Comparison of ENCODE assay signal across 8 cellular contexts in genomic region chr5:142143878-142144277, GRCh38. TPM values are rescaled to one million over a fixed set of nuclear protein-coding genes. Genes with fewer than 3 reads are reported as not detected.
DNase-seq lines count a peak whose midpoint lies in the region; ATAC-seq, FAIRE-seq and TF ChIP-seq lines count a peak whose summit lies in the region.

No MANE protein-coding gene starts in this region.

- H3K4me1 ChIP-seq in DND-41 (ENCODE audit: insufficient read depth, low read length), result no peaks in the 10 kb centered on the region
- H3K4me1 ChIP-seq in ascending aorta, result peaks cover 0 to 3% of the 10 kb centered on the region in 2 donors
- no peaks in the 10 kb centered on the region for H3K4me1 ChIP-seq in upper lobe of right lung

- H3K27me3 ChIP-seq in DND-41 (ENCODE audit: insufficient read depth, low read length, poor library complexity) (no peaks in the 10 kb centered on the region), ascending aorta (no peaks in the 10 kb centered on the region), upper lobe of right lung (no peaks in the 10 kb centered on the region)

- peaks cover 72% of the 10 kb centered on the region for H3K36me3 ChIP-seq in DND-41 (ENCODE audit: insufficient read depth, low read length)
- H3K36me3 ChIP-seq in ascending aorta, result peaks cover 50 to 80% of the 10 kb centered on the region in 2 donors
- peaks cover 77% of the 10 kb centered on the region for H3K36me3 ChIP-seq in upper lobe of right lung

- DNase-seq in DND-41 (no peak), ascending aorta (ENCODE audit: low spot score in 2 of 2) (no peak), upper lobe of right lung (no peak), posterior cingulate gyrus (no peak)

- no peaks in the 10 kb centered on the region for H3K79me2 ChIP-seq in DND-41 (ENCODE audit: insufficient read depth, low read length)

- H3K4me3 ChIP-seq in DND-41 (ENCODE audit: low read depth in 1 of 2, low read length in 2 of 2), result no peak overlapping the region
- H3K4me3 ChIP-seq in ascending aorta, result no peak overlapping the region
- H3K4me3 ChIP-seq in upper lobe of right lung, result no peak overlapping the region

- intact Hi-C loops in ascending aorta (cut with DNase I) (loop anchor here (1.0 to 5.0 kb wide), 2 partner anchors 37 to 152 kb away; partner anchors contain the start of gene NDFIP1), upper lobe of right lung (cut with DNase I) (loop anchor here (5.0 kb wide), 1 partner anchor 152 kb away; no protein-coding TSS in a partner anchor), posterior cingulate gyrus (cut with DNase I) (loop anchor here (2.0 to 10.0 kb wide), 2 partner anchors 131 to 449 kb away; partner anchors contain the start of gene GNPDA1)

- TF ChIP-seq CTCF in DND-41 (IDR thresholded peaks at IDR 0.05; ENCODE audit: borderline replicate concordance, extremely low read depth, low read length, poor library complexity, severe bottlenecking) (peak; percentile 64), LNCAP (IDR thresholded peaks at IDR 0.05) (peak; percentile 44), ascending aorta (IDR thresholded peaks at IDR 0.05) (peak; percentile 29 to 57 (median 49)), upper lobe of right lung (IDR thresholded peaks at IDR 0.05) (peak; percentile 57)

- H2AFZ ChIP-seq in DND-41 (ENCODE audit: low read depth, low read length), result no peak overlapping the region

- H3K9me3 ChIP-seq in DND-41 (ENCODE audit: insufficient read depth, low read length, severe bottlenecking), result no peaks in the 10 kb centered on the region
- no peaks in the 10 kb centered on the region for H3K9me3 ChIP-seq in ascending aorta
- no peaks in the 10 kb centered on the region for H3K9me3 ChIP-seq in upper lobe of right lung

- H3K9ac ChIP-seq in DND-41 (ENCODE audit: low read depth, low read length), result no peak overlapping the region

- no peaks in the 10 kb centered on the region for H4K20me1 ChIP-seq in DND-41 (ENCODE audit: insufficient read depth, low read length)

- H3K27ac ChIP-seq in DND-41 (ENCODE audit: low read length) (no peak overlapping the region), ascending aorta (no peak overlapping the region), upper lobe of right lung (no peak overlapping the region)

- no peak overlapping the region for H3K4me2 ChIP-seq in DND-41 (ENCODE audit: insufficient read depth, low read length)

- peak; percentile 96 for FAIRE-seq in islet of Langerhans (lab: Jason Lieb, UNC)

- ATAC-seq in DND-41 (ENCODE audit: insufficient read depth, low read depth), result 0 out of 3 replicates have a peak, but pooled peaks have one; percentile 54
- peak; percentile 51 for ATAC-seq in upper lobe of right lung
- no peak for ATAC-seq in HG03342 (IDR thresholded peaks at IDR 0.05; ENCODE audit: unreplicated experiment)
- ATAC-seq in GM19351 (IDR thresholded peaks at IDR 0.05; ENCODE audit: unreplicated experiment), result no peak

RNA-seq across cellular contexts. Expression of gene NDFIP1, which starts 35.3 kb away (rescaled TPM):
- total RNA-seq in ascending aorta, result 310 TPM
- total RNA-seq in upper lobe of right lung, result 68.1 TPM

Comparison
In these comparisons a context has a peak if more than half of its experiments do, and no peak if none do; other contexts are left out.
1. ATAC-seq: peak in DND-41 (single experiment) and upper lobe of right lung (single experiment); none in HG03342 (single experiment) and GM19351 (single experiment).
2. Peak in every context shown above with its lines, with median percentiles within 50 percentile points of each other: CTCF ChIP-seq.